In genomic region chr1:26602378-26602959, GRCh38 we compare ENCODE assay signal across 8 cellular contexts.
DNase-seq lines count a peak whose midpoint lies in the region; ATAC-seq and TF ChIP-seq lines count a peak whose summit lies in the region.

No MANE protein-coding gene starts in this region.

- 0 to 2% (median 1%) methylated on average over 2 of the region's 2 CpGs for WGBS in psoas muscle, 3 donors

- H3K4me1 ChIP-seq in psoas muscle, result peaks cover 6% of the 10 kb centered on the region

- H3K27me3 ChIP-seq in psoas muscle (ENCODE audit: insufficient read depth in 3 of 3, low read length in 2 of 3), result no peaks in the 10 kb centered on the region

- H3K27ac ChIP-seq in psoas muscle, result no peak overlapping the region

- no peaks in the 10 kb centered on the region for H3K36me3 ChIP-seq in psoas muscle (ENCODE audit: insufficient read depth in 1 of 2, low read depth in 1 of 2)

- ATAC-seq in psoas muscle, result peak; percentile 54 to 83 (median 64)

- no peaks in the 10 kb centered on the region for H3K9me3 ChIP-seq in psoas muscle

- TF ChIP-seq CTCF in psoas muscle (IDR thresholded peaks at IDR 0.05), result peak; percentile 91

- no peak overlapping the region for H3K4me3 ChIP-seq in psoas muscle

- DNase-seq in CMK (ENCODE audit: low read depth) (peak; percentile 41), H4 (ENCODE audit: low spot score) (peak; percentile 56), NCI-H2196 treated with DMSO at 0.1 percent for 48 hours (lab: John Stamatoyannopoulos, UW; ENCODE audit: unreplicated experiment) (peak; percentile 20), globus pallidus (ENCODE audit: low spot score) (peak; percentile 77), psoas muscle (no peak), mesenteric fat pad (ENCODE audit: low spot score) (no peak)
- DNase-seq in activated CD4-positive, alpha-beta T cell treated with anti-CD3 and anti-CD28 coated beads for 48 hours, result peak; percentile 15
- no peak for DNase-seq in NK-92 treated with Interleukin-12 subunit alpha and Interleukin-12 subunit beta, amount 100 ng/mL, for 24 hours (lab: John Stamatoyannopoulos, UW)

- intact Hi-C loops in psoas muscle (cut with DNase I), result loop anchor here (1.0 to 5.0 kb wide), 3 partner anchors 74 to 275 kb away; no protein-coding TSS in a partner anchor

Comparison
In these comparisons a context has a peak if more than half of its experiments do, and no peak if none do; other contexts are left out.
1. DNase-seq: peak in CMK (single experiment), H4 (single experiment), NCI-H2196 treated with DMSO at 0.1 percent for 48 hours (single experiment), activated CD4-positive, alpha-beta T cell treated with anti-CD3 and anti-CD28 coated beads for 48 hours (single experiment) and globus pallidus (single experiment); none in psoas muscle (0 of 2), mesenteric fat pad (single experiment) and NK-92 treated with Interleukin-12 subunit alpha and Interleukin-12 subunit beta, amount 100 ng/mL, for 24 hours (single experiment).